In the genomic region with DNA sequence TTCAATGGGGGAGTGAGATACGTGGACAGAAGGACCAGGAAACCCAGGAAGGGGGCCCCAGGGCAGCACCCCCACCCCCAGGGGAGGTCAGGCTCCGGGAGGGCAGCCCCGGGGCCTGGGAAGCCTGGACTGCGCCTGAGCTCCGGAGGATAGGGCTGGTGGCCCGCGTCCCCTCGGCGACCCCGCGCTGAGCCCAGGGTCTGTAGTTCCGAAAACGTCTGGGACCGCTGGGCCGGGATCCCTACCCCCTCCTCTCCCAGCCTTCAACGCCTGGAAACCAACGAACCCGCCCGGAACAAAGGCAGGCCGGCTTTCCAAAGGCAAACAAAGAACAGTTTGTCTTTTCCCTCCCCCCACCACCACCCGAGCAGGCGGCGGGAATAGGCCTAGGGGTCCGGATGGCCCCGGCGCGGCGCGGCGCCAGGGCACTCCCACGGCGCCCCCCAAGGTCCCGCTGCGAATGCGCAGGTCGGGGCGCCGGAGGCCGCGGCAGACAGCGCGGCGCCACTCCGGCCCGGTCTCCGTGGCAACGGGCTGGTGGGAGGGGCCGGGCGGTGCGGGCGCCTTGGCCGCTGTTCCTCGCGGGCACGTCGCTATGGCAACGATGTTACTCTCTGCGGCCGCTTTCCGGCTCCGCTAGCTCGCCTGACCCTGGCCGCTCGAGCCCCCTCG, we compare ENCODE assay signal across 8 cellular contexts. TPM values are rescaled to one million over a fixed set of nuclear protein-coding genes. Genes with fewer than 3 reads are reported as not detected.
DNase-seq lines count a peak whose midpoint lies in the region; ATAC-seq, FAIRE-seq and TF ChIP-seq lines count a peak whose summit lies in the region.

No MANE protein-coding gene starts in this region.

- H3K9me3 Mint-ChIP-seq in activated T-helper 2 cell treated with anti-CD3 and anti-CD28 coated beads, Interferon-gamma antibody, Interleukin-2, Interleukin-4, amounts not matched to agents 10 μg/mL and 5 μg/mL and 100 μg/mL, durations not matched to agents 14 hours and 24 hours and 36 hours, result no peaks in the 10 kb centered on the region
- no peaks in the 10 kb centered on the region for H3K9me3 Mint-ChIP-seq in naive thymus-derived CD8-positive, alpha-beta T cell
- no peaks in the 10 kb centered on the region for H3K9me3 Mint-ChIP-seq in stimulated activated naive B cell treated with anti-CD40 and anti-IgM and Interleukin-4, amounts not matched to agents 10 μg/mL and 1 μg/mL and 100 μg/mL, for 72 hours

- intact Hi-C loops in activated T-helper 2 cell treated with anti-CD3 and anti-CD28 coated beads, Interferon-gamma antibody, Interleukin-2, Interleukin-4, amounts not matched to agents 10 μg/mL and 5 μg/mL and 100 μg/mL, durations not matched to agents 14 hours and 24 hours and 36 hours (cut with micrococcal nuclease), result no loop called here

- peak overlapping the region; percentile 94 for H3K4me2 ChIP-seq in A549

- peak in 1 of 2 experiments; percentile 41; a peak in 1 of 5 replicates for TF ChIP-seq EP300 in A549 (IDR thresholded peaks at IDR 0.05)

- H3K27me3 Mint-ChIP-seq in activated T-helper 2 cell treated with anti-CD3 and anti-CD28 coated beads, Interferon-gamma antibody, Interleukin-2, Interleukin-4, amounts not matched to agents 10 μg/mL and 5 μg/mL and 100 μg/mL, durations not matched to agents 14 hours and 24 hours and 36 hours (ENCODE audit: low read depth), result peaks cover 20% of the 10 kb centered on the region
- H3K27me3 Mint-ChIP-seq in naive thymus-derived CD8-positive, alpha-beta T cell, result peaks cover 8 to 30% (median 11%) of the 10 kb centered on the region in 5 donors
- H3K27me3 Mint-ChIP-seq in stimulated activated naive B cell treated with anti-CD40 and anti-IgM and Interleukin-4, amounts not matched to agents 10 μg/mL and 1 μg/mL and 100 μg/mL, for 72 hours, result peaks cover 23 to 27% of the 10 kb centered on the region in 2 donors

- under 1% methylated on average over 12 of the region's 65 CpGs for WGBS in A549 (ENCODE audit: missing lambda C conversion rate)

- peak in 1 of 2 experiments; percentile 46; a peak in 2 of 5 replicates for TF ChIP-seq RAD21 in A549 (conservative IDR thresholded peaks at IDR 0.05 in 1 of 2, IDR thresholded peaks at IDR 0.05 in 1 of 2)

- peak overlapping the region; percentile 44 for H3K4me3 ChIP-seq in A549

- CTCF ChIA-PET in A549 (lab: Yijun Ruan, JAX), result interaction anchor here (1.0 to 1.9 kb wide), 2 partner anchors 12 to 17 kb away, joined by 3 to 5 read pairs; no protein-coding TSS in a partner anchor

- H3K36me3 Mint-ChIP-seq in activated T-helper 2 cell treated with anti-CD3 and anti-CD28 coated beads, Interferon-gamma antibody, Interleukin-2, Interleukin-4, amounts not matched to agents 10 μg/mL and 5 μg/mL and 100 μg/mL, durations not matched to agents 14 hours and 24 hours and 36 hours (ENCODE audit: low read depth), result no peaks in the 10 kb centered on the region
- H3K36me3 Mint-ChIP-seq in naive thymus-derived CD8-positive, alpha-beta T cell, result no peaks in the 10 kb centered on the region
- no peaks in the 10 kb centered on the region for H3K36me3 Mint-ChIP-seq in stimulated activated naive B cell treated with anti-CD40 and anti-IgM and Interleukin-4, amounts not matched to agents 10 μg/mL and 1 μg/mL and 100 μg/mL, for 72 hours

- no peaks in the 10 kb centered on the region for H3K4me1 Mint-ChIP-seq in activated T-helper 2 cell treated with anti-CD3 and anti-CD28 coated beads, Interferon-gamma antibody, Interleukin-2, Interleukin-4, amounts not matched to agents 10 μg/mL and 5 μg/mL and 100 μg/mL, durations not matched to agents 14 hours and 24 hours and 36 hours (ENCODE audit: low read depth)
- peaks cover 0 to 12% (median 6%) of the 10 kb centered on the region in 4 donors for H3K4me1 Mint-ChIP-seq in naive thymus-derived CD8-positive, alpha-beta T cell
- H3K4me1 Mint-ChIP-seq in stimulated activated naive B cell treated with anti-CD40 and anti-IgM and Interleukin-4, amounts not matched to agents 10 μg/mL and 1 μg/mL and 100 μg/mL, for 72 hours, result peaks cover 0 to 5% of the 10 kb centered on the region in 2 donors

- no peaks in the 10 kb centered on the region for H3K9me3 ChIP-seq in A549

- no peak overlapping the region for H3K27ac Mint-ChIP-seq in activated T-helper 2 cell treated with anti-CD3 and anti-CD28 coated beads, Interferon-gamma antibody, Interleukin-2, Interleukin-4, amounts not matched to agents 10 μg/mL and 5 μg/mL and 100 μg/mL, durations not matched to agents 14 hours and 24 hours and 36 hours
- H3K27ac Mint-ChIP-seq in naive thymus-derived CD8-positive, alpha-beta T cell, result peak overlapping the region in 5 of 10 donors; percentile 15 to 75 (median 62)
- H3K27ac Mint-ChIP-seq in stimulated activated naive B cell treated with anti-CD40 and anti-IgM and Interleukin-4, amounts not matched to agents 10 μg/mL and 1 μg/mL and 100 μg/mL, for 72 hours, result no peak overlapping the region

- FAIRE-seq in A549 (lab: Jason Lieb, UNC), result no peak

- ATAC-seq in A549, result peak; percentile 91 to 92
- ATAC-seq in naive thymus-derived CD8-positive, alpha-beta T cell, result peak; percentile 82 to 88
- peak; percentile 96 to 98 for ATAC-seq in stimulated activated naive B cell treated with anti-CD40 and anti-IgM and Interleukin-4, amounts not matched to agents 10 μg/mL and 1 μg/mL and 100 μg/mL, for 72 hours (replicated peaks)

- peak; percentile 70 to 86 for DNase-seq in A549 (ENCODE audit: low read depth in 1 of 2, low spot score in 1 of 2)
- DNase-seq in GM19238 (ENCODE audit: insufficient read length, low spot score), result peak; percentile 85
- DNase-seq in Kasumi-1 (lab: John Stamatoyannopoulos, UW), result peak; percentile 45 to 62
- peak; percentile 91 for DNase-seq in RKO (ENCODE audit: low spot score)
- DNase-seq in activated T-helper 2 cell treated with anti-CD3 and anti-CD28 coated beads, Interferon-gamma antibody, Interleukin-2, Interleukin-4, amounts not matched to agents 10 μg/mL and 5 μg/mL and 100 μg/mL, durations not matched to agents 14 hours and 24 hours and 36 hours (ENCODE audit: low spot score), result peak; percentile 65
- peak; percentile 75 for DNase-seq in fibroblast of peridontal ligament (ENCODE audit: extremely low read depth)
- peak; percentile 53 to 80 (median 62) for DNase-seq in naive thymus-derived CD8-positive, alpha-beta T cell
- DNase-seq in stimulated activated naive B cell treated with anti-CD40 and anti-IgM and Interleukin-4, amounts not matched to agents 10 μg/mL and 1 μg/mL and 100 μg/mL, for 72 hours, result peak; percentile 75

- peak overlapping the region; percentile 97 to 99 for H3K27ac ChIP-seq in A549

- POLR2A ChIA-PET in A549 (lab: Yijun Ruan, JAX), result no interaction called here
- POLR2A ChIA-PET in naive thymus-derived CD8-positive, alpha-beta T cell (lab: Charles Lee), result interaction anchor here (1.2 kb wide), 1 partner anchor 316 kb away, joined by 3 read pairs; no protein-coding TSS in a partner anchor

- TF ChIP-seq POLR2A in A549 (IDR thresholded peaks at IDR 0.05; ENCODE audit: low read length), result no peak; the same call in 1 of the 2 replicates

- 0 out of 3 replicates have a peak, but pooled peaks have one; percentile 18 for TF ChIP-seq CTCF in A549 (IDR thresholded peaks at IDR 0.05)

- H3K4me1 ChIP-seq in A549, result peaks cover 34% of the 10 kb centered on the region

- H3K4me3 Mint-ChIP-seq in activated T-helper 2 cell treated with anti-CD3 and anti-CD28 coated beads, Interferon-gamma antibody, Interleukin-2, Interleukin-4, amounts not matched to agents 10 μg/mL and 5 μg/mL and 100 μg/mL, durations not matched to agents 14 hours and 24 hours and 36 hours (ENCODE audit: low read depth), result peak overlapping the region; percentile 27
- peak overlapping the region; percentile 60 to 81 (median 72) for H3K4me3 Mint-ChIP-seq in naive thymus-derived CD8-positive, alpha-beta T cell
- H3K4me3 Mint-ChIP-seq in stimulated activated naive B cell treated with anti-CD40 and anti-IgM and Interleukin-4, amounts not matched to agents 10 μg/mL and 1 μg/mL and 100 μg/mL, for 72 hours, result peak overlapping the region; percentile 68 to 69

TF ChIP-seq in A549, 52 proteins besides CTCF, POLR2A, EP300 and RAD21 (continues in another document):
- TF ChIP-seq CBX8 (IDR thresholded peaks at IDR 0.05) (no peak), NPAS2 (CRISPR knock-in tag; IDR thresholded peaks at IDR 0.05; ENCODE audit: borderline replicate concordance) (no peak), SMC3 (IDR thresholded peaks at IDR 0.05) (peak; percentile 33; the same call in 1 of the 3 replicates), EHF (CRISPR knock-in tag; IDR thresholded peaks at IDR 0.05) (no peak), TFCP2L1 (CRISPR knock-in tag; IDR thresholded peaks at IDR 0.05) (no peak), MYC (IDR thresholded peaks at IDR 0.05; ENCODE audit: borderline replicate concordance, low read length) (peak; percentile 71; the same call in 1 of the 2 replicates), HOXA7 (CRISPR knock-in tag; IDR thresholded peaks at IDR 0.05) (no peak), PBX3 (IDR thresholded peaks at IDR 0.05) (no peak), HDAC2 (IDR thresholded peaks at IDR 0.05) (no peak), HEYL (CRISPR knock-in tag; IDR thresholded peaks at IDR 0.05) (no peak), ZSCAN20 (CRISPR knock-in tag; IDR thresholded peaks at IDR 0.05) (no peak), CHD4 (IDR thresholded peaks at IDR 0.05; ENCODE audit: borderline replicate concordance) (no peak), KDM1A (IDR thresholded peaks at IDR 0.05; ENCODE audit: low read depth) (no peak)

RNA-seq across cellular contexts. Expression of gene IGLL1, which starts 58.5 kb away (rescaled TPM):
- polyA plus RNA-seq in A549 (2011; rRNA removed), result not detected in 2 replicates
- not detected in 2 replicates for polyA plus RNA-seq in A549 (2012; cell fraction: cytosol; rRNA removed)
- polyA plus RNA-seq in A549 (2012; cell fraction: nucleus; rRNA removed), result not detected in 2 replicates
- polyA plus RNA-seq in A549 (2017; fragmentation: RNase III; extraction: RNeasy Plus Mini Kit Qiagen cat#74134 plus additional on column Dnase treatment), result not detected in 3 replicates
- not detected in 2 replicates for polyA minus RNA-seq in A549 (2011; rRNA and poly(A)+ RNA removed)
- total RNA-seq in activated T-helper 2 cell treated with anti-CD3 and anti-CD28 coated beads, Interferon-gamma antibody, Interleukin-2, Interleukin-4, amounts not matched to agents 10 μg/mL and 5 μg/mL and 100 μg/mL, durations not matched to agents 14 hours and 24 hours and 36 hours, result 0.21 TPM in 1 of 2 replicates, not detected in the other
- not detected for total RNA-seq in naive thymus-derived CD8-positive, alpha-beta T cell
- not detected for polyA plus RNA-seq in naive thymus-derived CD8-positive, alpha-beta T cell

Comparison
In these comparisons a context has a peak if more than half of its experiments do, and no peak if none do; other contexts are left out.
1. Peak in every context shown above with its lines: DNase-seq, ATAC-seq, H3K4me3 ChIP-seq and H3K27ac ChIP-seq.